In genomic region chr12:9447791-9448614, GRCh38 we compare ENCODE assay signal across 8 cellular contexts.
DNase-seq lines count a peak whose midpoint lies in the region; ATAC-seq and TF ChIP-seq lines count a peak whose summit lies in the region.
"Not testable (repeated sequence)": the region's sequence is repeated elsewhere in the genome, so short reads cannot be mapped to it uniquely, and the experiment has no call there.

No MANE protein-coding gene starts in this region.

- H3K27me3 Mint-ChIP-seq in chondrocyte (ENCODE audit: low read depth), result not testable (repeated sequence)

- peaks cover 13% of the 10 kb centered on the region for H3K4me1 Mint-ChIP-seq in chondrocyte (ENCODE audit: low read depth)

- H3K36me3 ChIP-seq in BE2C, result not testable (repeated sequence)

- not testable (repeated sequence) for H3K9me3 Mint-ChIP-seq in chondrocyte (ENCODE audit: low read depth)

- intact Hi-C loops in left colon (cut with DNase I, micrococcal nuclease), result not testable (repeated sequence)

- peak overlapping the region; percentile 77 for H3K4me3 ChIP-seq in BE2C (ENCODE audit: low read depth, low read length)

- not testable (repeated sequence) for H3K36me3 Mint-ChIP-seq in chondrocyte (ENCODE audit: low read depth)

- ATAC-seq in HG03354 (IDR thresholded peaks at IDR 0.05; ENCODE audit: poor library complexity, severe bottlenecking, unreplicated experiment) (peak; percentile 77), left colon (peak; percentile 92)

- H3K27me3 ChIP-seq in BE2C, result not testable (repeated sequence)

- not testable (repeated sequence) for H3K4me1 ChIP-seq in BE2C

- peak overlapping the region; percentile 34 for H3K27ac Mint-ChIP-seq in chondrocyte (ENCODE audit: unreplicated experiment)

- DNase-seq in BE2C, result peak; percentile 87
- peak; percentile 64 for DNase-seq in GM19238 (ENCODE audit: insufficient read length, low spot score)
- peak; percentile 63 for DNase-seq in NCI-H446 treated with DMSO at 0.1 percent for 48 hours (lab: John Stamatoyannopoulos, UW)
- DNase-seq in activated CD4-positive, alpha-beta T cell treated with anti-CD3 and anti-CD28 coated beads for 1 hour, result peak; percentile 87
- DNase-seq in chondrocyte (ENCODE audit: low spot score), result peak; percentile 87
- peak; percentile 92 to 94 for DNase-seq in left colon
- DNase-seq in stimulated activated CD4-positive, alpha-beta T cell treated with anti-CD3 and anti-CD28 coated beads, Interleukin-1b, Interleukin-23, amount 100 ng/mL, for 1 hour (ENCODE audit: low read depth in 2 of 2), result peak; percentile 84 to 86

- not testable (repeated sequence) for H3K9me3 ChIP-seq in BE2C

- peak overlapping the region; percentile 91 for H3K4me3 Mint-ChIP-seq in chondrocyte (ENCODE audit: unreplicated experiment)

- not testable (repeated sequence) for TF ChIP-seq CTCF in BE2C (IDR thresholded peaks at IDR 0.05; ENCODE audit: low read depth, low read length); chondrocyte (IDR thresholded peaks at IDR 0.05)

Comparison
In these comparisons a context has a peak if more than half of its experiments do, and no peak if none do; other contexts are left out.
1. Peak in every context shown above with its lines: DNase-seq, ATAC-seq and H3K4me3 ChIP-seq.